Comparison of ENCODE assay signal across 7 cellular contexts in genomic region chr17:64777413-64778101, GRCh38.
A peak's percentile ranks its signal among the peaks of the same experiment; 100 is the strongest.
DNase-seq lines count a peak whose midpoint lies in the region; ATAC-seq, FAIRE-seq and TF ChIP-seq lines count a peak whose summit lies in the region.

No MANE protein-coding gene starts in this region.

- WGBS in ectodermal cell, 2 experiments, result 7 to 8% methylated on average over 15 to 17 of the region's 17 CpGs

- no peak overlapping the region for H3K27ac Mint-ChIP-seq in GM23338

- peak overlapping the region; percentile 99 for H3K4me2 ChIP-seq in GM23338

- TF ChIP-seq CTCF in GM23338 (conservative IDR thresholded peaks at IDR 0.05; ENCODE audit: low read depth in 2 of 2), result no peak

- peaks cover 70% of the 10 kb centered on the region for H3K27me3 Mint-ChIP-seq in GM23338 (ENCODE audit: insufficient read depth, low read depth, poor library complexity)

- H3K4me1 ChIP-seq in GM23338 (ENCODE audit: insufficient read depth), result peaks cover 19% of the 10 kb centered on the region
- H3K4me1 ChIP-seq in ectodermal cell (ENCODE audit: control insufficient read depth, insufficient read depth, low read length), result peaks cover 20% of the 10 kb centered on the region
- peaks cover 18% of the 10 kb centered on the region for H3K4me1 ChIP-seq in muscle layer of colon (ENCODE audit: insufficient read depth, low read length)

- no peak for ATAC-seq in GM23338
- ATAC-seq in HG03045 (IDR thresholded peaks at IDR 0.05; ENCODE audit: unreplicated experiment), result no peak

- DNase-seq in GM23338 (ENCODE audit: low spot score) (peak; percentile 29), NCI-H82 (lab: John Stamatoyannopoulos, UW) (peak; percentile 76), RCC 7860 (ENCODE audit: low spot score) (no peak), HTR-8/SVneo (ENCODE audit: insufficient read length, low spot score) (no peak)

- FAIRE-seq in RCC 7860 (lab: Jason Lieb, UNC) (no peak), HTR-8/SVneo (lab: Jason Lieb, UNC) (no peak)

- peaks cover 4% of the 10 kb centered on the region; the same call in 1 of the 2 replicates for H4K20me1 ChIP-seq in GM23338 (replicated peaks; ENCODE audit: insufficient read depth)

- H3K4me3 ChIP-seq in GM23338 (peak overlapping the region; percentile 80), ectodermal cell (ENCODE audit: insufficient read depth, low read depth, low read length) (no peak overlapping the region), muscle layer of colon (ENCODE audit: low read depth in 1 of 2, low read length in 2 of 2) (peak overlapping the region; percentile 1 to 49)

- H3K9me3 ChIP-seq in ectodermal cell (ENCODE audit: control insufficient read depth, low read length) (no peaks in the 10 kb centered on the region), muscle layer of colon (ENCODE audit: low read length) (no peaks in the 10 kb centered on the region)

- H3K4me1 Mint-ChIP-seq in GM23338, result peaks cover 28% of the 10 kb centered on the region

- no peaks in the 10 kb centered on the region for H3K36me3 Mint-ChIP-seq in GM23338 (ENCODE audit: low read depth)

- H3K79me2 ChIP-seq in GM23338 (replicated peaks; ENCODE audit: insufficient read depth), result no peaks in the 10 kb centered on the region

- H3K36me3 ChIP-seq in GM23338 (ENCODE audit: insufficient read depth) (no peaks in the 10 kb centered on the region), ectodermal cell (ENCODE audit: control insufficient read depth, insufficient read depth, low read length) (no peaks in the 10 kb centered on the region), muscle layer of colon (ENCODE audit: insufficient read depth, low read length) (no peaks in the 10 kb centered on the region)

- H3K27ac ChIP-seq in GM23338 (ENCODE audit: low read depth) (no peak overlapping the region), ectodermal cell (ENCODE audit: insufficient read depth, low read depth, low read length, poor library complexity, severe bottlenecking) (peak overlapping the region; percentile 55), muscle layer of colon (ENCODE audit: low read depth, low read length) (no peak overlapping the region)

- H3K9me2 ChIP-seq in GM23338 (ENCODE audit: insufficient read depth), result no peaks in the 10 kb centered on the region

- peak overlapping the region; percentile 74; the same call in 1 of the 2 replicates for H2AFZ ChIP-seq in GM23338

- H3K9ac ChIP-seq in muscle layer of colon (ENCODE audit: low read length), result no peak overlapping the region

- peak overlapping the region; percentile 68 for H3K4me3 Mint-ChIP-seq in GM23338

- no peaks in the 10 kb centered on the region; the same call in 1 of the 3 replicates for H3K9me3 Mint-ChIP-seq in GM23338

- H3K27me3 ChIP-seq in GM23338 (ENCODE audit: insufficient read depth), result peaks cover 74% of the 10 kb centered on the region
- H3K27me3 ChIP-seq in ectodermal cell (ENCODE audit: control insufficient read depth, insufficient read depth, low read length, poor library complexity, severe bottlenecking), result peaks cover 75% of the 10 kb centered on the region
- peaks cover 22 to 48% of the 10 kb centered on the region in 2 donors for H3K27me3 ChIP-seq in muscle layer of colon (ENCODE audit: control insufficient read depth in 1 of 2, insufficient read depth in 2 of 2, low read length in 2 of 2)

- H3F3A ChIP-seq in GM23338 (replicated peaks; ENCODE audit: low read depth), result peaks cover 11% of the 10 kb centered on the region; the same call in 1 of the 2 replicates

TF ChIP-seq in GM23338, 12 proteins besides CTCF, POLR2A, EP300 and RAD21 (continues in another document):
- TF ChIP-seq CREB1 (CRISPR knock-in tag; IDR thresholded peaks at IDR 0.05; ENCODE audit: low read depth) (no peak), ETS1 (IDR thresholded peaks at IDR 0.05) (no peak), POLR2AphosphoS5 (IDR thresholded peaks at IDR 0.05; ENCODE audit: low read depth) (no peak), EZH2 (IDR thresholded peaks at IDR 0.05; ENCODE audit: low read depth, unreplicated experiment) (no peak), REST (IDR thresholded peaks at IDR 0.05; ENCODE audit: unreplicated experiment) (no peak), EZH2phosphoT487 (IDR thresholded peaks at IDR 0.05; ENCODE audit: unreplicated experiment) (no peak), JUNB (IDR thresholded peaks at IDR 0.05; ENCODE audit: unreplicated experiment) (no peak), ZNF331 (CRISPR knock-in tag; IDR thresholded peaks at IDR 0.05; ENCODE audit: low read depth) (no peak)

Comparison
In these comparisons a context has a peak if more than half of its experiments do, and no peak if none do; other contexts are left out.
1. DNase-seq: peak in GM23338 (single experiment) and NCI-H82 (single experiment); none in RCC 7860 (single experiment) and HTR-8/SVneo (single experiment).